ENCODE assay signal across 1 cellular context in genomic region chr6:138590796-138591709, GRCh38.
A peak's percentile ranks its signal among the peaks of the same experiment; 100 is the strongest.
TF ChIP-seq lines count a peak whose summit lies in the region.

No MANE protein-coding gene starts in this region.

TF ChIP-seq in HepG2, 621 proteins besides CTCF, POLR2A, EP300 and RAD21 (continued from another document):
- TF ChIP-seq ATF6 (CRISPR knock-in tag; conservative IDR thresholded peaks at IDR 0.05) (no peak), ZNF691 (CRISPR knock-in tag; IDR thresholded peaks at IDR 0.05; ENCODE audit: borderline replicate concordance, low read depth) (0 out of 2 replicates have a peak, but pooled peaks have one; percentile 51), FOXA1 (IDR thresholded peaks at IDR 0.05) (no peak), FOXA1 (CRISPR knock-in tag; IDR thresholded peaks at IDR 0.05) (peak; percentile 31; the same call in 1 of the 2 replicates), ZNF501 (CRISPR knock-in tag; IDR thresholded peaks at IDR 0.05) (0 out of 2 replicates have a peak, but pooled peaks have one; percentile 38), MLX (CRISPR knock-in tag; IDR thresholded peaks at IDR 0.05) (no peak), EZH2 (conservative IDR thresholded peaks at IDR 0.05; ENCODE audit: low read depth, low read length) (no peak), ELF1 (CRISPR knock-in tag; IDR thresholded peaks at IDR 0.05) (no peak)
